ENCODE assay signal across 24 cellular contexts in the genomic region with DNA sequence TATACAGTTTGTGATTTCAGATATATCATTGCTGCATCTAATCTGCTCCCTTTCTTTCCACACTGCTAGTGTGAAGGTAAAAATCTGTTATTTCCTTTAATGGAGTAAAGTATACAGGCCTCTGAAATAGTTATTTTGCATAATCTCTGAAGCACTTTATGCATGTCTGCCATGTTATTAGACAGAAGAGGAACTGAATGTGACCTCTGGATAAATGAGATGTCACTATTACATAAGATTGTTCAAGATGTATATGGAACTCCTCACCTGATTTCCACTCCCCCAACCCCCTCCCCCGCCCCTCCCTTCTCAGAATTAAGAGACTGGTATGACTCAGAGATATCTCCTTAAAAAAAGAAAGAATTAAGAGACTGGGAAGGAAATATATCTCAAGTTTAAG.
"Had no signal": no experiment of that assay in that cellular context is flagged by ENCODE, and none has a peak within 500 bp of the region (broad histone marks: within the 10 kb centered on the region; RNA-seq: fewer than 3 reads in every experiment).

No MANE protein-coding gene starts in this region.

- H3K36me3 ChIP-seq: prostate gland had no signal

- H3K27me3 Mint-ChIP-seq: stimulated activated memory B cell treated with anti-CD40 and anti-IgM and Interleukin-4, amounts not matched to agents 10 μg/mL and 1 μg/mL and 100 μg/mL, for 72 hours; stimulated activated naive CD8-positive, alpha-beta T cell treated with anti-CD3 and anti-CD28 coated beads, Interleukin-15, Interleukin-2, amounts not matched to agents 100 ng/mL and 50 ng/mL, for 24 hours had no signal

- H3K9ac ChIP-seq: parathyroid adenoma had no signal

- H3K4me3 ChIP-seq: dorsolateral prefrontal cortex, heart left ventricle, mucosa of descending colon, prostate gland, spleen, testis, tibial nerve, upper lobe of right lung, vagina had no signal

- H3K27me3 ChIP-seq: dorsolateral prefrontal cortex, heart left ventricle, spleen, testis, tibial nerve, upper lobe of right lung, vagina had no signal

- H3K9me3 ChIP-seq: heart left ventricle, mucosa of descending colon, prostate gland, testis, tibial nerve, upper lobe of right lung, vagina had no signal

- DNase-seq: cortex of kidney; dorsolateral prefrontal cortex; effector CD8-positive, alpha-beta T cell; foreskin melanocyte; heart left ventricle; hypothalamus; kidney glomerular epithelial cell; mammary epithelial cell; mucosa of descending colon; nephron progenitor cell; retina; spleen; stimulated activated CD4-positive, alpha-beta T cell treated with anti-CD3 and anti-CD28 coated beads, Interleukin-15, amount 100 ng/mL, for 24 hours; stimulated activated CD4-positive, alpha-beta T cell treated with anti-CD3 and anti-CD28 coated beads, Interleukin-1b, Interleukin-23, amount 100 ng/mL, for 48 hours; stimulated activated CD4-positive, alpha-beta T cell treated with anti-CD3 and anti-CD28 coated beads, Interleukin-4, amount 100 ng/mL, for 24 hours; testis; upper lobe of right lung had no signal

- H3K27ac ChIP-seq: dorsolateral prefrontal cortex, heart left ventricle, parathyroid adenoma, prostate gland, spleen, testis, tibial nerve, upper lobe of right lung, vagina had no signal

- H3K4me3 Mint-ChIP-seq: nephron progenitor cell; stimulated activated memory B cell treated with anti-CD40 and anti-IgM and Interleukin-4, amounts not matched to agents 10 μg/mL and 1 μg/mL and 100 μg/mL, for 72 hours; stimulated activated naive CD8-positive, alpha-beta T cell treated with anti-CD3 and anti-CD28 coated beads, Interleukin-15, Interleukin-2, amounts not matched to agents 100 ng/mL and 50 ng/mL, for 24 hours had no signal

- ATAC-seq: heart left ventricle; mucosa of descending colon; sciatic nerve; stimulated activated memory B cell treated with anti-CD40 and anti-IgM and Interleukin-4, amounts not matched to agents 10 μg/mL and 1 μg/mL and 100 μg/mL, for 72 hours; upper lobe of right lung had no signal

- H3K27ac Mint-ChIP-seq: stimulated activated memory B cell treated with anti-CD40 and anti-IgM and Interleukin-4, amounts not matched to agents 10 μg/mL and 1 μg/mL and 100 μg/mL, for 72 hours; stimulated activated naive CD8-positive, alpha-beta T cell treated with anti-CD3 and anti-CD28 coated beads, Interleukin-15, Interleukin-2, amounts not matched to agents 100 ng/mL and 50 ng/mL, for 24 hours had no signal

- H3K9me3 Mint-ChIP-seq: stimulated activated memory B cell treated with anti-CD40 and anti-IgM and Interleukin-4, amounts not matched to agents 10 μg/mL and 1 μg/mL and 100 μg/mL, for 72 hours; stimulated activated naive CD8-positive, alpha-beta T cell treated with anti-CD3 and anti-CD28 coated beads, Interleukin-15, Interleukin-2, amounts not matched to agents 100 ng/mL and 50 ng/mL, for 24 hours had no signal

- H3K4me1 Mint-ChIP-seq: nephron progenitor cell; stimulated activated memory B cell treated with anti-CD40 and anti-IgM and Interleukin-4, amounts not matched to agents 10 μg/mL and 1 μg/mL and 100 μg/mL, for 72 hours had no signal
